18 cellular contexts compared by ENCODE assay signal in genomic region chr6:137490506-137490905, GRCh38. TPM values are rescaled to one million over a fixed set of nuclear protein-coding genes. Genes with fewer than 3 reads are reported as not detected.
"Had no signal": no experiment of that assay in that cellular context is flagged by ENCODE, and none has a peak within 500 bp of the region (broad histone marks: within the 10 kb centered on the region; RNA-seq: fewer than 3 reads in every experiment).

No MANE protein-coding gene starts in this region.

- DNase-seq: activated CD4-positive, alpha-beta memory T cell treated with anti-CD3 and anti-CD28 coated beads, Interleukin-2, amount 10 ng/mL, durations not matched to agents 7 days and 5 days; activated CD4-positive, alpha-beta T cell treated with anti-CD3 and anti-CD28 coated beads for 36 hours; activated CD8-positive, alpha-beta memory T cell treated with anti-CD3 and anti-CD28 coated beads, Interleukin-2, amount 50 U/mL, for 4 hours; activated gamma-delta T cell; activated T-cell treated with anti-CD3 and anti-CD28 coated beads, Interleukin-2, amount 50 U/mL, for 48 hours; effector CD4-positive, alpha-beta T cell; esophagus squamous epithelium; kidney; left ventricle myocardium superior; mucosa of descending colon; naive thymus-derived CD4-positive, alpha-beta T cell; sigmoid colon; stimulated activated CD4-positive, alpha-beta T cell treated with anti-CD3 and anti-CD28 coated beads, Interleukin-4, amount 100 ng/mL, for 4 hours; T-helper 17 cell; WERI-Rb-1 had no signal

- H3K9me3 ChIP-seq: esophagus squamous epithelium, mucosa of descending colon, sigmoid colon had no signal

- ATAC-seq: activated CD4-positive, alpha-beta T cell treated with anti-CD3 and anti-CD28 coated beads for 36 hours; left ventricle myocardium superior; mucosa of descending colon; naive thymus-derived CD4-positive, alpha-beta T cell; T-helper 17 cell had no signal

- H3K4me3 Mint-ChIP-seq: activated CD4-positive, alpha-beta memory T cell treated with anti-CD3 and anti-CD28 coated beads, Interleukin-2, amount 10 ng/mL, durations not matched to agents 7 days and 5 days; activated CD4-positive, alpha-beta T cell treated with anti-CD3 and anti-CD28 coated beads for 36 hours; T-helper 17 cell had no signal

- H3K27ac Mint-ChIP-seq: activated CD4-positive, alpha-beta memory T cell treated with anti-CD3 and anti-CD28 coated beads, Interleukin-2, amount 10 ng/mL, durations not matched to agents 7 days and 5 days; activated CD4-positive, alpha-beta T cell treated with anti-CD3 and anti-CD28 coated beads for 36 hours; activated naive CD8-positive, alpha-beta T cell; T-helper 17 cell had no signal

- H3K9ac ChIP-seq: parathyroid adenoma had no signal

- H3K4me3 ChIP-seq: esophagus squamous epithelium, mucosa of descending colon, sigmoid colon had no signal

- H3K4me1 ChIP-seq: parathyroid adenoma had no signal

- H2AFZ ChIP-seq: parathyroid adenoma had no signal

- H3K36me3 ChIP-seq: esophagus squamous epithelium, sigmoid colon, WERI-Rb-1 had no signal

- H3K79me2 ChIP-seq: parathyroid adenoma had no signal

- H3K27ac ChIP-seq: esophagus squamous epithelium, parathyroid adenoma, sigmoid colon, WERI-Rb-1 had no signal

- H3K9me3 Mint-ChIP-seq: activated CD4-positive, alpha-beta memory T cell treated with anti-CD3 and anti-CD28 coated beads, Interleukin-2, amount 10 ng/mL, durations not matched to agents 7 days and 5 days had no signal

RNA-seq across cellular contexts. Expression of gene OLIG3, which starts 3.7 kb away (rescaled TPM):
- total RNA-seq: activated CD4-positive, alpha-beta T cell treated with anti-CD3 and anti-CD28 coated beads for 36 hours; esophagus squamous epithelium; kidney; left ventricle myocardium superior; mucosa of descending colon; naive thymus-derived CD4-positive, alpha-beta T cell; sigmoid colon; ureter had no signal
- polyA plus RNA-seq: naive thymus-derived CD4-positive, alpha-beta T cell; sigmoid colon had no signal
